In genomic region chr2:207914716-207915115, GRCh38 we compare ENCODE assay signal across 22 cellular contexts.
DNase-seq lines count a peak whose midpoint lies in the region; ATAC-seq, FAIRE-seq and TF ChIP-seq lines count a peak whose summit lies in the region.
"Had no signal": no experiment of that assay in that cellular context is flagged by ENCODE, and none has a peak within 500 bp of the region (broad histone marks: within the 10 kb centered on the region; RNA-seq: fewer than 3 reads in every experiment).

No MANE protein-coding gene starts in this region.

- no peak overlapping the region for H4K8ac ChIP-seq in neuronal stem cell (ENCODE audit: low read depth, low read length)

- peaks cover 11% of the 10 kb centered on the region for H3K4me1 ChIP-seq in BE2C
- no peaks in the 10 kb centered on the region for H3K4me1 ChIP-seq in K562 (replicated peaks in 1 of 2; ENCODE audit: control insufficient read depth in 2 of 2, insufficient read depth in 2 of 2, low read length in 2 of 2)
- peaks cover 0 to 10% of the 10 kb centered on the region in 2 donors for H3K4me1 ChIP-seq in neuronal stem cell (ENCODE audit: control insufficient read depth in 2 of 2, insufficient read depth in 1 of 2, low read depth in 1 of 2, low read length in 2 of 2)
- H3K4me1 ChIP-seq: SJSA1 had no signal

- no peak overlapping the region for H2BK5ac ChIP-seq in neuronal stem cell (ENCODE audit: low read length)

- no peak overlapping the region for H2BK15ac ChIP-seq in neuronal stem cell (ENCODE audit: low read length)

- H3K4ac ChIP-seq in neuronal stem cell (ENCODE audit: low read length): no peak overlapping the region

- TF ChIP-seq EP300 in K562 (IDR thresholded peaks at IDR 0.05; ENCODE audit: low read length): no peak

- in situ Hi-C loops in K562 (cut with MboI): no loop called here

- H3K4me2 ChIP-seq in K562 (ENCODE audit: insufficient read depth, low read length): no peak overlapping the region
- H3K4me2 ChIP-seq in neuronal stem cell (ENCODE audit: insufficient read depth, low read length, poor library complexity, severe bottlenecking): no peak overlapping the region

- no peaks in the 10 kb centered on the region for H3K9me3 ChIP-seq in BE2C
- H3K9me3 ChIP-seq in K562 (replicated peaks; ENCODE audit: control insufficient read depth, insufficient read depth, low read depth, low read length): no peaks in the 10 kb centered on the region
- peaks cover 0 to 3% of the 10 kb centered on the region in 2 donors for H3K9me3 ChIP-seq in neuronal stem cell (replicated peaks in 1 of 2; ENCODE audit: control insufficient read depth in 2 of 2, insufficient read depth in 1 of 2, low read depth in 1 of 2, low read length in 2 of 2)
- H3K9me3 ChIP-seq: SJSA1 had no signal

- no peak for ATAC-seq in K562

- no peaks in the 10 kb centered on the region for H3K79me1 ChIP-seq in neuronal stem cell (ENCODE audit: low read depth, low read length)

- DNase-seq in NCI-H2227 (lab: John Stamatoyannopoulos, UW; ENCODE audit: unreplicated experiment) (peak; percentile 27), NCI-H2227 treated with DMSO at 0.1 percent for 48 hours (lab: John Stamatoyannopoulos, UW) (no peak), BE2C (peak; percentile 66), K562 (ENCODE audit: extremely low read depth in 1 of 4, low spot score in 3 of 4) (no peak), neuronal stem cell (ENCODE audit: low spot score) (no peak), GF-D8 (lab: John Stamatoyannopoulos, UW) (no peak), occipital lobe (lab: John Stamatoyannopoulos, UW) (no peak), C1 segment of cervical spinal cord (lab: John Stamatoyannopoulos, UW) (no peak)
- DNase-seq: 8988T; AML-193; DMS53; GDM1; HFFc6; KBM-7; NCI-H1105; NCI-H146; NCI-H2029 treated with DMSO at 0.1 percent for 48 hours; NCI-H446 treated with DMSO at 0.1 percent for 48 hours; NK-92 treated with Interleukin-12 subunit alpha and Interleukin-12 subunit beta, amount 100 ng/mL, for 24 hours had no signal

- H2BK12ac ChIP-seq in neuronal stem cell (ENCODE audit: low read length): no peak overlapping the region

- H4K20me1 ChIP-seq in K562 (replicated peaks; ENCODE audit: control insufficient read depth, insufficient read depth, low read length): no peaks in the 10 kb centered on the region

- H3K79me2 ChIP-seq in K562 (ENCODE audit: control insufficient read depth, insufficient read depth, low read length): no peaks in the 10 kb centered on the region

- 45% methylated on average over 6 of the region's 6 CpGs for WGBS in K562 (ENCODE audit: insufficient coverage, low coverage, missing lambda C conversion rate)
- WGBS in neuronal stem cell (ENCODE audit: extremely low coverage in 2 of 2, insufficient read length in 2 of 2, insufficient replicate concordance in 1 of 2), 2 donors: no CpG with 5 or more reads among the region's 6 CpGs

- no peaks in the 10 kb centered on the region for H3K9me1 ChIP-seq in K562 (ENCODE audit: control insufficient read depth, insufficient read depth, low read length)

- H3K9ac ChIP-seq in K562 (ENCODE audit: insufficient read depth in 1 of 2, low read depth in 2 of 2, low read length in 2 of 2) (no peak overlapping the region), neuronal stem cell (ENCODE audit: low read depth, low read length, poor library complexity) (no peak overlapping the region)

- H4K91ac ChIP-seq in neuronal stem cell (ENCODE audit: low read depth, low read length, poor library complexity): no peak overlapping the region

- TF ChIP-seq CTCF in BE2C (IDR thresholded peaks at IDR 0.05; ENCODE audit: low read depth, low read length) (no peak), K562 (IDR thresholded peaks at IDR 0.05 in 2 of 3, conservative IDR thresholded peaks at IDR 0.05 in 1 of 3; ENCODE audit: insufficient read depth in 2 of 3, low read depth in 1 of 3, low read length in 3 of 3) (no peak)

- no peak for TF ChIP-seq RAD21 in K562 (CRISPR knock-in tag; conservative IDR thresholded peaks at IDR 0.05 in 1 of 2, IDR thresholded peaks at IDR 0.05 in 1 of 2)

- CTCF ChIA-PET in K562 (lab: Yijun Ruan, JAX; ENCODE audit: low intra/inter-chr PET ratio): interaction anchor here (0.6 kb wide), 1 partner anchor 202 kb away, joined by 3 read pairs; no protein-coding TSS in a partner anchor

- no peak overlapping the region for H2AK5ac ChIP-seq in neuronal stem cell (ENCODE audit: low read depth, low read length)

- POLR2A ChIA-PET in K562 (lab: Yijun Ruan, JAX): interaction anchor here (0.6 kb wide), 1 partner anchor 343 kb away, joined by 3 read pairs; no protein-coding TSS in a partner anchor

- H3K18ac ChIP-seq in neuronal stem cell (ENCODE audit: low read length): peak overlapping the region; percentile 42

- TF ChIP-seq POLR2A in K562 (conservative IDR thresholded peaks at IDR 0.05): no peak

- H2AFZ ChIP-seq in K562 (ENCODE audit: low read depth, low read length): no peak overlapping the region
- no peak overlapping the region for H2AFZ ChIP-seq in neuronal stem cell (ENCODE audit: low read length)

- no peaks in the 10 kb centered on the region for H3K27me3 ChIP-seq in BE2C
- H3K27me3 ChIP-seq in K562 (ENCODE audit: control insufficient read depth in 2 of 2, insufficient read depth in 2 of 2, low read length in 2 of 2): no peaks in the 10 kb centered on the region
- no peaks in the 10 kb centered on the region for H3K27me3 ChIP-seq in neuronal stem cell (ENCODE audit: control insufficient read depth in 3 of 3, insufficient read depth in 3 of 3, low read depth in 1 of 3, low read length in 3 of 3)
- H3K27me3 ChIP-seq: SJSA1 had no signal

- H2BK120ac ChIP-seq in neuronal stem cell (ENCODE audit: low read depth, low read length): no peak overlapping the region

- H3K14ac ChIP-seq in neuronal stem cell (ENCODE audit: low read length): no peak overlapping the region

- no peak for FAIRE-seq in K562 (lab: Jason Lieb, UNC)
- FAIRE-seq: D721Med, H54 had no signal

- H3K23ac ChIP-seq in neuronal stem cell (ENCODE audit: low read depth, low read length, poor library complexity): no peak overlapping the region

- no peaks in the 10 kb centered on the region for H3K36me3 ChIP-seq in BE2C
- H3K36me3 ChIP-seq in K562 (ENCODE audit: control insufficient read depth, insufficient read depth, low read length): no peaks in the 10 kb centered on the region
- peaks cover 0 to 2% of the 10 kb centered on the region in 2 donors for H3K36me3 ChIP-seq in neuronal stem cell (replicated peaks in 1 of 2; ENCODE audit: control insufficient read depth in 2 of 2, insufficient read depth in 2 of 2, low read length in 2 of 2)
- H3K36me3 ChIP-seq: SJSA1 had no signal

- H3K27ac ChIP-seq in K562 (ENCODE audit: extremely low read depth, low read depth, low read length) (no peak overlapping the region), neuronal stem cell (replicated peaks; ENCODE audit: low read length) (no peak overlapping the region)
- H3K27ac ChIP-seq: SJSA1 had no signal

- H3K4me3 ChIP-seq in BE2C (ENCODE audit: low read depth, low read length) (no peak overlapping the region), K562 (no peak overlapping the region), neuronal stem cell (ENCODE audit: low read length in 2 of 2) (no peak overlapping the region)
- H3K4me3 ChIP-seq: SJSA1 had no signal

- no TSS peak for BruUV-seq in K562 (replicated peaks; lab: Mats Ljungman, UMichigan)

- intact Hi-C loops in K562 (cut with micrococcal nuclease): no loop called here

TF ChIP-seq in K562, 482 proteins besides CTCF, POLR2A, EP300 and RAD21 (continues in another document):
- TF ChIP-seq CREM (IDR thresholded peaks at IDR 0.05; ENCODE audit: low read depth) (no peak), MEIS2 (IDR thresholded peaks at IDR 0.05; ENCODE audit: partially characterized antibody) (peak; percentile 48), PHB2 (IDR thresholded peaks at IDR 0.05; ENCODE audit: low read depth) (no peak), RBM25 (IDR thresholded peaks at IDR 0.05; ENCODE audit: low read depth, low read length, severe bottlenecking) (no peak), PBX2 (CRISPR knock-in tag; IDR thresholded peaks at IDR 0.05; ENCODE audit: low read depth) (no peak), PBX2 (tag; conservative IDR thresholded peaks at IDR 0.05; ENCODE audit: low read depth) (0 out of 2 replicates have a peak, but pooled peaks have one; percentile 19)
- TF ChIP-seq, protein P1, sequence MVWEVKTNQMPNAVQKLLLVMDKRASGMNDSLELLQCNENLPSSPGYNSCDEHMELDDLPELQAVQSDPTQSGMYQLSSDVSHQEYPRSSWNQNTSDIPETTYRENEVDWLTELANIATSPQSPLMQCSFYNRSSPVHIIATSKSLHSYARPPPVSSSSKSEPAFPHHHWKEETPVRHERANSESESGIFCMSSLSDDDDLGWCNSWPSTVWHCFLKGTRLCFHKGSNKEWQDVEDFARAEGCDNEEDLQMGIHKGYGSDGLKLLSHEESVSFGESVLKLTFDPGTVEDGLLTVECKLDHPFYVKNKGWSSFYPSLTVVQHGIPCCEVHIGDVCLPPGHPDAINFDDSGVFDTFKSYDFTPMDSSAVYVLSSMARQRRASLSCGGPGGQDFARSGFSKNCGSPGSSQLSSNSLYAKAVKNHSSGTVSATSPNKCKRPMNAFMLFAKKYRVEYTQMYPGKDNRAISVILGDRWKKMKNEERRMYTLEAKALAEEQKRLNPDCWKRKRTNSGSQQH (CRISPR knock-in tag; IDR thresholded peaks at IDR 0.05): no peak

Comparison
In these comparisons a context has a peak if more than half of its experiments do, and no peak if none do; other contexts are left out.
1. DNase-seq: peak in NCI-H2227 (single experiment) and BE2C (single experiment); none in NCI-H2227 treated with DMSO at 0.1 percent for 48 hours (single experiment), K562 (0 of 4), neuronal stem cell (single experiment), GF-D8 (single experiment), occipital lobe (single experiment) and C1 segment of cervical spinal cord (0 of 14).